In genomic region chr10:71060636-71061426, GRCh38 we compare ENCODE assay signal across 20 cellular contexts.
DNase-seq lines count a peak whose midpoint lies in the region; FAIRE-seq and TF ChIP-seq lines count a peak whose summit lies in the region.
"Had no signal": no experiment of that assay in that cellular context is flagged by ENCODE, and none has a peak within 500 bp of the region (broad histone marks: within the 10 kb centered on the region; RNA-seq: fewer than 3 reads in every experiment).

No MANE protein-coding gene starts in this region.

- no peaks in the 10 kb centered on the region for H3K27me3 ChIP-seq in neural progenitor cell
- no peaks in the 10 kb centered on the region for H3K27me3 ChIP-seq in transverse colon
- H3K27me3 ChIP-seq: BLaER1 had no signal

- no peak for TF ChIP-seq EP300 in transverse colon (IDR thresholded peaks at IDR 0.05; ENCODE audit: low read depth)

- H3K9me3 ChIP-seq in neural progenitor cell (ENCODE audit: low read depth) (no peaks in the 10 kb centered on the region), transverse colon (no peaks in the 10 kb centered on the region)
- H3K9me3 ChIP-seq: BLaER1, Caco-2, HAP-1 had no signal

- no peak overlapping the region for H2AFZ ChIP-seq in neural progenitor cell (replicated peaks)

- in situ Hi-C loops in transverse colon (cut with MboI; ENCODE audit: low pct_ligation_motif_present in 1 of 4, low pct_unique_long_range_greater_than_20kb in 1 of 4, low sequenced_read_pairs in 3 of 4) = no loop called here

- FAIRE-seq in D721Med (lab: Jason Lieb, UNC) (no peak), GM19239 (lab: Jason Lieb, UNC) (no peak)
- FAIRE-seq: G401.6, GM12891, HepG2, HTR-8/SVneo had no signal

- no peak for TF ChIP-seq POLR2A in transverse colon (IDR thresholded peaks at IDR 0.05)

- H3K27me3 Mint-ChIP-seq in brain = peaks cover 3% of the 10 kb centered on the region
- peaks cover 2% of the 10 kb centered on the region for H3K27me3 Mint-ChIP-seq in neural progenitor cell (ENCODE audit: insufficient read depth, low read depth)
- H3K27me3 Mint-ChIP-seq in mesothelial cell of epicardium (ENCODE audit: low read depth) = peaks cover 10% of the 10 kb centered on the region

- H3K36me3 Mint-ChIP-seq in brain = no peaks in the 10 kb centered on the region
- no peaks in the 10 kb centered on the region for H3K36me3 Mint-ChIP-seq in neural progenitor cell
- no peaks in the 10 kb centered on the region for H3K36me3 Mint-ChIP-seq in mesothelial cell of epicardium
- H3K36me3 Mint-ChIP-seq: CD8-positive, alpha-beta memory T cell had no signal

- DNase-seq in D721Med (ENCODE audit: insufficient read length, low spot score) = peak; percentile 63
- peak; percentile 80 for DNase-seq in NCI-H82 (lab: John Stamatoyannopoulos, UW)
- DNase-seq in neural progenitor cell (ENCODE audit: low spot score) = peak; percentile 29
- no peak for DNase-seq in transverse colon
- no peak for DNase-seq in mesothelial cell of epicardium (ENCODE audit: low spot score in 2 of 2, unreplicated experiment in 2 of 2)
- no peak for DNase-seq in GM19239 (ENCODE audit: insufficient read length, low spot score)
- DNase-seq in Ammon's horn (ENCODE audit: low spot score) = no peak
- DNase-seq: Caco-2; CD8-positive, alpha-beta memory T cell; DMS 273 treated with DMSO at 0.1 percent for 48 hours; EL; GOT3; HFFc6 had no signal

- no peak overlapping the region for H3K4me3 ChIP-seq in neural progenitor cell
- H3K4me3 ChIP-seq in transverse colon = no peak overlapping the region
- H3K4me3 ChIP-seq: BLaER1, HAP-1 had no signal

- H3K9me3 Mint-ChIP-seq in brain (peaks cover 0 to 6% (median 0%) of the 10 kb centered on the region in 5 experiments), neural progenitor cell (no peaks in the 10 kb centered on the region), mesothelial cell of epicardium (no peaks in the 10 kb centered on the region)
- H3K9me3 Mint-ChIP-seq: CD8-positive, alpha-beta memory T cell; HFFc6 had no signal

- H3K27ac Mint-ChIP-seq in brain = peak overlapping the region in 3 of 5 experiments; percentile 3 to 85 (median 6)
- H3K27ac Mint-ChIP-seq in neural progenitor cell = peak overlapping the region; percentile 3
- H3K27ac Mint-ChIP-seq in mesothelial cell of epicardium = no peak overlapping the region
- H3K27ac Mint-ChIP-seq: CD8-positive, alpha-beta memory T cell; HFFc6 had no signal

- H3K9ac ChIP-seq in neural progenitor cell = no peak overlapping the region
- H3K9ac ChIP-seq: BLaER1 had no signal

- H3K4me3 Mint-ChIP-seq in brain (no peak overlapping the region), neural progenitor cell (no peak overlapping the region), mesothelial cell of epicardium (no peak overlapping the region)
- H3K4me3 Mint-ChIP-seq: CD8-positive, alpha-beta memory T cell; HFFc6 had no signal

- H3K4me2 ChIP-seq in neural progenitor cell = no peak overlapping the region
- H3K4me2 ChIP-seq: BLaER1 had no signal

- H3K4me1 ChIP-seq in neural progenitor cell = peaks cover 42% of the 10 kb centered on the region
- H3K4me1 ChIP-seq in transverse colon = no peaks in the 10 kb centered on the region
- H3K4me1 ChIP-seq: Caco-2, HAP-1 had no signal

- intact Hi-C loops in transverse colon (cut with DNase I; ENCODE audit: low total_unique reads) = no loop called here

- no peaks in the 10 kb centered on the region for H4K20me1 ChIP-seq in neural progenitor cell (ENCODE audit: low read depth)
- H4K20me1 ChIP-seq: BLaER1 had no signal

- H3K27ac ChIP-seq in neural progenitor cell (no peak overlapping the region), transverse colon (no peak overlapping the region)
- H3K27ac ChIP-seq: BLaER1 had no signal

- peaks cover 19% of the 10 kb centered on the region for H3F3A ChIP-seq in neural progenitor cell (ENCODE audit: low read depth)

- H3K4me1 Mint-ChIP-seq in brain (peaks cover 77% of the 10 kb centered on the region), neural progenitor cell (peaks cover 38% of the 10 kb centered on the region), mesothelial cell of epicardium (peaks cover 15% of the 10 kb centered on the region)
- H3K4me1 Mint-ChIP-seq: CD8-positive, alpha-beta memory T cell had no signal

- no peak for TF ChIP-seq CTCF in D721Med (IDR thresholded peaks at IDR 0.05; ENCODE audit: insufficient read depth, missing control alignments)
- no peak for TF ChIP-seq CTCF in brain (conservative IDR thresholded peaks at IDR 0.05)
- no peak for TF ChIP-seq CTCF in neural progenitor cell (IDR thresholded peaks at IDR 0.05)
- no peak for TF ChIP-seq CTCF in transverse colon (IDR thresholded peaks at IDR 0.05)
- no peak for TF ChIP-seq CTCF in mesothelial cell of epicardium (IDR thresholded peaks at IDR 0.05; ENCODE audit: unreplicated experiment)

- H3K79me2 ChIP-seq in neural progenitor cell (ENCODE audit: low read depth) = no peaks in the 10 kb centered on the region

- 67 to 78% methylated on average over 1 to 7 of the region's 7 CpGs for WGBS in transverse colon (ENCODE audit: low coverage in 1 of 2), 2 donors

- H3K36me3 ChIP-seq in neural progenitor cell (no peaks in the 10 kb centered on the region), transverse colon (no peaks in the 10 kb centered on the region)
- H3K36me3 ChIP-seq: BLaER1, HAP-1 had no signal

Comparison
In these comparisons a context has a peak if more than half of its experiments do, and no peak if none do; other contexts are left out.
1. DNase-seq: peak in D721Med (single experiment), NCI-H82 (single experiment) and neural progenitor cell (single experiment); none in transverse colon (single experiment), mesothelial cell of epicardium (0 of 2), GM19239 (single experiment) and Ammon's horn (single experiment).